In genomic region chr2:23626701-23627181, GRCh38 we compare ENCODE assay signal across 23 cellular contexts.
"Had no signal": no experiment of that assay in that cellular context is flagged by ENCODE, and none has a peak within 500 bp of the region (broad histone marks: within the 10 kb centered on the region; RNA-seq: fewer than 3 reads in every experiment).

No MANE protein-coding gene starts in this region.

- H3K36me3 Mint-ChIP-seq: activated naive CD8-positive, alpha-beta T cell treated with anti-CD3 and anti-CD28 coated beads, Interleukin-2, amount 10 ng/mL, durations not matched to agents 7 days and 5 days; WTC11 had no signal

- H3K27ac ChIP-seq: adrenal gland, SJSA1 had no signal

- DNase-seq: activated CD4-positive, alpha-beta T cell treated with anti-CD3 and anti-CD28 coated beads for 48 hours; activated CD4-positive, alpha-beta T cell treated with anti-CD3 and anti-CD28 coated beads, Interleukin-2, amount 50 U/mL, for 4 hours; activated CD4-positive, CD25-positive, alpha-beta regulatory T cell treated with anti-CD3 and anti-CD28 coated beads, Interleukin-2, amount 50 U/mL, for 72 hours; activated CD8-positive, alpha-beta memory T cell treated with anti-CD3 and anti-CD28 coated beads, Interleukin-2, amount 50 U/mL, for 48 hours; activated CD8-positive, alpha-beta T cell treated with anti-CD3 and anti-CD28 coated beads, Interleukin-2, amount 10 ng/mL, durations not matched to agents 7 days and 5 days; activated naive CD4-positive, alpha-beta T cell treated with anti-CD3 and anti-CD28 coated beads, Interleukin-2, amount 50 U/mL, for 16 hours; activated naive CD8-positive, alpha-beta T cell treated with anti-CD3 and anti-CD28 coated beads, Interleukin-2, amount 10 ng/mL, durations not matched to agents 7 days and 5 days; activated T-cell treated with anti-CD3 and anti-CD28 coated beads, Interleukin-2, amount 50 U/mL, for 1 hour; adrenal gland; anterior cingulate cortex; Kasumi-1; NCI-H1105 treated with DMSO at 0.1 percent for 48 hours; NCI-H146; NCI-H187 treated with DMSO at 0.1 percent for 48 hours; NCI-H2081 treated with DMSO at 0.1 percent for 48 hours; NCI-H2171; NCI-H226; NCI-H526 treated with DMSO at 0.1 percent for 48 hours; NCI-H82 had no signal

- H3K27ac Mint-ChIP-seq: activated naive CD8-positive, alpha-beta T cell treated with anti-CD3 and anti-CD28 coated beads, Interleukin-2, amount 10 ng/mL, durations not matched to agents 7 days and 5 days; T-helper 1 cell treated with Interleukin-12 subunit alpha and Interleukin-12 subunit beta and Interleukin-4 antibody, amounts not matched to agents 30 μg/mL and 1 μg/mL, for 36 hours had no signal

- H3K4me3 ChIP-seq: adrenal gland, K562, SJSA1 had no signal

- H3K4me1 Mint-ChIP-seq: activated naive CD8-positive, alpha-beta T cell treated with anti-CD3 and anti-CD28 coated beads, Interleukin-2, amount 10 ng/mL, durations not matched to agents 7 days and 5 days had no signal

- H3K9me3 ChIP-seq: adrenal gland had no signal

- H3K4me1 ChIP-seq: adrenal gland had no signal

- H3K36me3 ChIP-seq: adrenal gland, SJSA1 had no signal

- H3K27me3 ChIP-seq: adrenal gland, SJSA1 had no signal

- H3K4me3 Mint-ChIP-seq: activated CD8-positive, alpha-beta T cell treated with anti-CD3 and anti-CD28 coated beads, Interleukin-2, amount 10 ng/mL, durations not matched to agents 7 days and 5 days; activated naive CD8-positive, alpha-beta T cell treated with anti-CD3 and anti-CD28 coated beads, Interleukin-2, amount 10 ng/mL, durations not matched to agents 7 days and 5 days; T-helper 1 cell treated with Interleukin-12 subunit alpha and Interleukin-12 subunit beta and Interleukin-4 antibody, amounts not matched to agents 30 μg/mL and 1 μg/mL, for 36 hours; WTC11 had no signal
